Comparison of ENCODE assay signal across 29 cellular contexts in genomic region chr19:44819246-44819832, GRCh38.
"Had no signal": no experiment of that assay in that cellular context is flagged by ENCODE, and none has a peak within 500 bp of the region (broad histone marks: within the 10 kb centered on the region; RNA-seq: fewer than 3 reads in every experiment).

No MANE protein-coding gene starts in this region.

- H3K9me3 ChIP-seq: adrenal gland, breast epithelium had no signal

- H3K4me1 ChIP-seq: breast epithelium had no signal

- DNase-seq: activated B cell treated with CpG ODN at 0.5 μM for 24 hours; activated CD4-positive, alpha-beta T cell treated with anti-CD3 and anti-CD28 coated beads for 48 hours; activated CD4-positive, alpha-beta T cell treated with anti-CD3 and anti-CD28 coated beads, Interleukin-2, amount 50 U/mL, for 1 hour; activated CD4-positive, alpha-beta T cell treated with anti-CD3 and anti-CD28 coated beads, Interleukin-2, amount 50 U/mL, for 48 hours; activated CD8-positive, alpha-beta memory T cell treated with anti-CD3 and anti-CD28 coated beads for 24 hours; activated CD8-positive, alpha-beta T cell treated with anti-CD3 and anti-CD28 coated beads for 36 hours; activated effector memory CD4-positive, alpha-beta T cell treated with Interleukin-2 at 50 U/mL for 16 hours; activated gamma-delta T cell treated with Interleukin-2 at 50 U/mL for 16 hours; activated naive CD4-positive, alpha-beta T cell treated with Interleukin-2 at 50 U/mL for 16 hours; activated naive CD8-positive, alpha-beta T cell treated with anti-CD3 and anti-CD28 coated beads for 36 hours; activated naive CD8-positive, alpha-beta T cell treated with anti-CD3 and anti-CD28 coated beads, Interleukin-2, amount 50 U/mL, for 24 hours; activated T-cell treated with anti-CD3 and anti-CD28 coated beads, Interleukin-2, amount 50 U/mL, for 4 hours; adrenal gland; amygdala; aorta; dorsolateral prefrontal cortex; effector memory CD4-positive, alpha-beta T cell; endodermal cell; foreskin fibroblast; head of caudate nucleus; T-helper 17 cell; T1000; WERI-Rb-1 had no signal

- FAIRE-seq: frontal cortex had no signal

- H3K27ac ChIP-seq: dorsolateral prefrontal cortex, WERI-Rb-1 had no signal

- H3K27me3 ChIP-seq: adrenal gland, breast epithelium, cardiac muscle cell had no signal

- H3K4me3 ChIP-seq: adrenal gland, breast epithelium, cardiac muscle cell, dorsolateral prefrontal cortex had no signal

- ATAC-seq: activated CD4-positive, CD25-positive, alpha-beta regulatory T cell treated with anti-CD3 and anti-CD28 coated beads, Interleukin-2, amount 50 U/mL, for 24 hours; activated CD8-positive, alpha-beta T cell treated with anti-CD3 and anti-CD28 coated beads for 36 hours; activated naive CD8-positive, alpha-beta T cell treated with anti-CD3 and anti-CD28 coated beads, Interleukin-2, amount 50 U/mL, for 24 hours; activated T-cell treated with anti-CD3 and anti-CD28 coated beads, Interleukin-2, amount 50 U/mL, for 4 hours; activated T-helper 17 cell treated with anti-CD3 and anti-CD28 coated beads, Interleukin-2, amount 50 U/mL, for 72 hours; esophagus mucosa; T-helper 17 cell had no signal

- H3K36me3 ChIP-seq: adrenal gland, WERI-Rb-1 had no signal
